Comparison of ENCODE assay signal across 9 cellular contexts in the genomic region with DNA sequence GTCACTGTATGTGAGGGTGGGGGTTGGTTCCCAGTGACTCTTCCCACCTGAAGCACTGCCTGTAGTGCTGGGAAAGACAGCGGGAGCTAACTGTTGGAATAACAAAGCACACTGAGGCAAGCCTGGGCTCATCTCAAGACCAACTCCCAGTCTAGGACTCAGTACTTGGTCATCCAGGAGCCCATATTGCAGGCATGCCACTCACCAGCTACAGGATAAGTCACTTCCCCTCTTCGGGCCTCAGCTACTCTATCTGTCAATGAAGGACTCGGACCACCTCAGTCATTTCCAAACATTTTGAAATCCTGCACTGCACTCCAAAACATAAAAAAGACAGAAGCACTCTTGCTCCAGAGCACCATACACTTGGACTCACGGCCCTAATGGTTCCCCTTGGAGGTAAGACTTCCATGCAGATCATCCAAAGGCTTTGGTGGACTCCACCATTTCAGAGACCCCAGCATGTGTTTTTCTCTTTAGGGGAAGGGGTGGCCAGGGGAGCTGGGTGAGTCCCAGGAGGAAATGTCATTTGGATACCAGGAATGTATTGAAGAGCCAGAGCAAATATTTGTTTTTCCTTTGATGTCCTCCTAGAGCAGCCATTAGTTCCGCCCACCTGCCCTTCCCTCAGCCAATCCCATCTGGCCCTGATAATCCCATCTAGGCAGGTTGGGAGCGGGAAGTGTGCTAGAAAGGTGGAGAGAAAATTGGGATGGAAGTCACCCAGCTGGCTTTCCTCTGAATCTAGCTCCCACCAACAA. TPM values are rescaled to one million over a fixed set of nuclear protein-coding genes. Genes with fewer than 3 reads are reported as not detected.
DNase-seq lines count a peak whose midpoint lies in the region; ATAC-seq and TF ChIP-seq lines count a peak whose summit lies in the region.
"Had no signal": no experiment of that assay in that cellular context is flagged by ENCODE, and none has a peak within 500 bp of the region (broad histone marks: within the 10 kb centered on the region; RNA-seq: fewer than 3 reads in every experiment).

No MANE protein-coding gene starts in this region.

- H3K9me3 ChIP-seq in iPS-18c (ENCODE audit: control insufficient read depth, insufficient read depth, low read length) (no peaks in the 10 kb centered on the region), thyroid gland (no peaks in the 10 kb centered on the region)

- no peaks in the 10 kb centered on the region for H3K27me3 ChIP-seq in thyroid gland

- no peak for DNase-seq in activated T-cell treated with anti-CD3 and anti-CD28 coated beads, Interleukin-2, amount 50 U/mL, for 4 hours
- DNase-seq in activated T-cell treated with anti-CD3 and anti-CD28 coated beads, Interleukin-2, amount 50 U/mL, for 1 hour, result no peak
- DNase-seq in SW480 (ENCODE audit: low spot score) (peak; percentile 69), thyroid gland (peak in 1 of 2 donors; percentile 27), pons (ENCODE audit: low spot score) (no peak), AG20443 (ENCODE audit: low spot score) (no peak), Right ventricle myocardium superior (no peak)

- H3K36me3 Mint-ChIP-seq in activated T-cell treated with anti-CD3 and anti-CD28 coated beads, Interleukin-2, amount 50 U/mL, for 4 hours (ENCODE audit: insufficient read depth), result no peaks in the 10 kb centered on the region

- peaks cover 57 to 70% of the 10 kb centered on the region in 2 donors for H3K4me1 ChIP-seq in thyroid gland

- TF ChIP-seq CTCF in thyroid gland (IDR thresholded peaks at IDR 0.05), result no peak

- peaks cover 79% of the 10 kb centered on the region for H3K4me1 Mint-ChIP-seq in activated T-cell treated with anti-CD3 and anti-CD28 coated beads, Interleukin-2, amount 50 U/mL, for 4 hours (ENCODE audit: low read depth)

- H3K9me3 Mint-ChIP-seq in activated T-cell treated with anti-CD3 and anti-CD28 coated beads, Interleukin-2, amount 50 U/mL, for 4 hours, result no peaks in the 10 kb centered on the region

- TF ChIP-seq POLR2A in thyroid gland (IDR thresholded peaks at IDR 0.05), result no peak

- intact Hi-C loops in thyroid gland (cut with DNase I), result no loop called here
- intact Hi-C loops in Right ventricle myocardium superior (cut with DNase I), result no loop called here

- H3K4me3 Mint-ChIP-seq in activated T-cell treated with anti-CD3 and anti-CD28 coated beads, Interleukin-2, amount 50 U/mL, for 4 hours, result peak overlapping the region; percentile 73

- H3K4me3 ChIP-seq in iPS-18c (ENCODE audit: insufficient read depth, low read depth, low read length) (peak overlapping the region; percentile 46; the same call in 1 of the 2 replicates), thyroid gland (replicated peaks in 1 of 3) (peak overlapping the region in 1 of 3 donors; percentile 22)

- WGBS in thyroid gland, 2 donors, result 68 to 76% methylated on average over 6 of the region's 6 CpGs

- no peaks in the 10 kb centered on the region for H3K27me3 Mint-ChIP-seq in activated T-cell treated with anti-CD3 and anti-CD28 coated beads, Interleukin-2, amount 50 U/mL, for 4 hours (ENCODE audit: low read depth)

- H3K27ac ChIP-seq in thyroid gland, result peak overlapping the region; percentile 57 to 94 (median 90)

- ATAC-seq in activated T-cell treated with anti-CD3 and anti-CD28 coated beads, Interleukin-2, amount 50 U/mL, for 4 hours, result no peak
- ATAC-seq in Right ventricle myocardium superior (ENCODE audit: poor library complexity), result no peak

- no peaks in the 10 kb centered on the region for H3K36me3 ChIP-seq in thyroid gland

RNA-seq across cellular contexts. Expression of a gene that starts 3.1 kb away (rescaled TPM):
- total RNA-seq in activated T-cell treated with anti-CD3 and anti-CD28 coated beads, Interleukin-2, amount 50 U/mL, for 4 hours, result 1 to 10 TPM; 1.4 to 1.7 (median 1.5) TPM
- total RNA-seq in thyroid gland, result 10 to 100 TPM; 16.8 to 41.0 (median 26.8) TPM
- 1.2 TPM for total RNA-seq in Right ventricle myocardium superior

RNA-seq across cellular contexts. Expression of a gene that starts 38.3 kb away (rescaled TPM):
- under 1 TPM in 1 of 3 donors, not detected in 2; 0.05 TPM for total RNA-seq in activated T-cell treated with anti-CD3 and anti-CD28 coated beads, Interleukin-2, amount 50 U/mL, for 4 hours
- total RNA-seq in thyroid gland (1 to 10 TPM; 1.1 to 2.0 (median 1.5) TPM), Right ventricle myocardium superior (0.24 TPM)
- total RNA-seq: dermis microvascular lymphatic vessel endothelial cell had no signal
